ENCODE assay signal across 15 cellular contexts in the genomic region with DNA sequence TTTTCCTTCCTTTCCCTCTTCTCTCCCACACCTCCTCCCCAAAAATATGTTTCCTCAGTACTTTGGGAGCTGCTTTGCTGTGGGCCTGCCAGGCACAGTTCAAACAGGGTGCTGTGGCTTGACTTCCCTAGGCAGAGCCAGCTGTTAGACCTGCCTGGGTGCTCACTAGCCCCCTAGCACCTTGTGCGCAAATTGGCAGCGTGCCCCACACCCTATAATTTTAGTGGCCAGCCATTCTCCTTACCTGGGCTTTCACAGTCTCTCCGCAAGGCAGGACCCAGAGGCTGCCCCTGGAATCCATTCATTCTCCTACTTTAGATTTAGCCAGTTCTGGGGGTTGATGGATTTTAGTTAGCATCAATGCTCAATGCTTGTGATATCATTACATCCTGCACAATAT.
DNase-seq lines count a peak whose midpoint lies in the region; ATAC-seq, FAIRE-seq and TF ChIP-seq lines count a peak whose summit lies in the region.
"Had no signal": no experiment of that assay in that cellular context is flagged by ENCODE, and none has a peak within 500 bp of the region (broad histone marks: within the 10 kb centered on the region; RNA-seq: fewer than 3 reads in every experiment).

No MANE protein-coding gene starts in this region.

- H3K4me3 Mint-ChIP-seq in CD14-positive monocyte: no peak overlapping the region
- no peak overlapping the region for H3K4me3 Mint-ChIP-seq in stimulated activated effector memory CD8-positive, alpha-beta T cell treated with anti-CD3 and anti-CD28 coated beads, Interleukin-12 subunit alpha, Interleukin-12 subunit beta, amount 100 ng/mL, for 72 hours
- no peak overlapping the region for H3K4me3 Mint-ChIP-seq in activated CD4-positive, alpha-beta memory T cell treated with anti-CD3 and anti-CD28 coated beads for 36 hours
- H3K4me3 Mint-ChIP-seq: H9 had no signal

- no peak for TF ChIP-seq POLR2A in endothelial cell of umbilical vein (IDR thresholded peaks at IDR 0.05; ENCODE audit: low read depth, low read length)

- H3K36me3 Mint-ChIP-seq in CD14-positive monocyte: peaks cover 11 to 14% of the 10 kb centered on the region in 2 donors
- peaks cover 5% of the 10 kb centered on the region for H3K36me3 Mint-ChIP-seq in stimulated activated effector memory CD8-positive, alpha-beta T cell treated with anti-CD3 and anti-CD28 coated beads, Interleukin-12 subunit alpha, Interleukin-12 subunit beta, amount 100 ng/mL, for 72 hours
- H3K36me3 Mint-ChIP-seq in activated CD4-positive, alpha-beta memory T cell treated with anti-CD3 and anti-CD28 coated beads for 36 hours: no peaks in the 10 kb centered on the region

- CTCF ChIA-PET in endothelial cell of umbilical vein (lab: Charles Lee): interaction anchor here (0.6 to 1.7 kb wide), 4 partner anchors 24 to 1301 kb away, joined by 3 to 11 read pairs (median 4); no protein-coding TSS in a partner anchor
- CTCF ChIA-PET in activated CD4-positive, alpha-beta memory T cell treated with anti-CD3 and anti-CD28 coated beads for 36 hours (lab: Charles Lee): interaction anchor here (0.7 kb wide), 1 partner anchor 113 kb away, joined by 3 read pairs; no protein-coding TSS in a partner anchor

- FAIRE-seq in endothelial cell of umbilical vein (lab: Jason Lieb, UNC): no peak

- H3K9me3 Mint-ChIP-seq in CD14-positive monocyte: peaks cover 0 to 2% (median 0%) of the 10 kb centered on the region in 7 donors
- H3K9me3 Mint-ChIP-seq in stimulated activated effector memory CD8-positive, alpha-beta T cell treated with anti-CD3 and anti-CD28 coated beads, Interleukin-12 subunit alpha, Interleukin-12 subunit beta, amount 100 ng/mL, for 72 hours: no peaks in the 10 kb centered on the region
- H3K9me3 Mint-ChIP-seq in activated CD4-positive, alpha-beta memory T cell treated with anti-CD3 and anti-CD28 coated beads for 36 hours: no peaks in the 10 kb centered on the region
- H3K9me3 Mint-ChIP-seq: H9 had no signal

- H4K20me1 ChIP-seq in endothelial cell of umbilical vein (replicated peaks; ENCODE audit: control insufficient read depth, extremely low read depth, insufficient read depth, low read length): no peaks in the 10 kb centered on the region

- H3K79me2 ChIP-seq in endothelial cell of umbilical vein (ENCODE audit: control insufficient read depth, insufficient read depth, low read length): no peaks in the 10 kb centered on the region

- H3K36me3 ChIP-seq in endothelial cell of umbilical vein (ENCODE audit: control insufficient read depth in 2 of 2, extremely low read depth in 1 of 2, insufficient read depth in 2 of 2, low read length in 2 of 2): no peaks in the 10 kb centered on the region

- H3K9me1 ChIP-seq in endothelial cell of umbilical vein (replicated peaks; ENCODE audit: control insufficient read depth, extremely low read depth, insufficient read depth, low read length): no peaks in the 10 kb centered on the region

- peaks cover 0 to 13% (median 8%) of the 10 kb centered on the region in 3 donors for H3K27me3 Mint-ChIP-seq in CD14-positive monocyte (ENCODE audit: low read depth in 3 of 3)
- H3K27me3 Mint-ChIP-seq in activated CD4-positive, alpha-beta memory T cell treated with anti-CD3 and anti-CD28 coated beads for 36 hours: no peaks in the 10 kb centered on the region

- POLR2A ChIA-PET in endothelial cell of umbilical vein (lab: Charles Lee): no interaction called here
- POLR2A ChIA-PET in activated CD4-positive, alpha-beta memory T cell treated with anti-CD3 and anti-CD28 coated beads for 36 hours (lab: Charles Lee): no interaction called here

- H3K9ac ChIP-seq in endothelial cell of umbilical vein (replicated peaks; ENCODE audit: extremely low read depth, insufficient read depth, low read length): no peak overlapping the region

- DNase-seq in CD14-positive monocyte (ENCODE audit: low spot score) (peak; percentile 9), NCI-H1105 (lab: John Stamatoyannopoulos, UW) (peak; percentile 5), endothelial cell of umbilical vein (ENCODE audit: low read depth, low spot score) (no peak), D341Med (ENCODE audit: low spot score) (no peak), SHP77 treated with DMSO at 0.1 percent for 48 hours (lab: John Stamatoyannopoulos, UW) (no peak)
- DNase-seq in stimulated activated effector memory CD8-positive, alpha-beta T cell treated with anti-CD3 and anti-CD28 coated beads, Interleukin-12 subunit alpha, Interleukin-12 subunit beta, amount 100 ng/mL, for 72 hours (ENCODE audit: low spot score in 2 of 2): no peak
- no peak for DNase-seq in activated CD4-positive, alpha-beta memory T cell treated with anti-CD3 and anti-CD28 coated beads for 36 hours
- DNase-seq: H9, Kasumi-1, NCI-H1930, NCI-H2171, NCI-H446 treated with DMSO at 0.1 percent for 48 hours, NCI-H774, Peyer's patch, SHP77 had no signal

- H3K4me3 ChIP-seq in endothelial cell of umbilical vein (replicated peaks in 1 of 3; ENCODE audit: insufficient read depth in 1 of 3, low read depth in 1 of 3, low read length in 3 of 3): no peak overlapping the region
- H3K4me3 ChIP-seq: Peyer's patch had no signal

- no peaks in the 10 kb centered on the region for H3K9me3 ChIP-seq in endothelial cell of umbilical vein (replicated peaks; ENCODE audit: control insufficient read depth, insufficient read depth, low read length)
- H3K9me3 ChIP-seq: Peyer's patch had no signal

- intact Hi-C loops in CD14-positive monocyte (cut with micrococcal nuclease): no loop called here
- intact Hi-C loops in endothelial cell of umbilical vein (cut with micrococcal nuclease): no loop called here
- intact Hi-C loops in activated CD4-positive, alpha-beta memory T cell treated with anti-CD3 and anti-CD28 coated beads for 36 hours (cut with micrococcal nuclease): no loop called here

- no peaks in the 10 kb centered on the region for H3K27me3 ChIP-seq in endothelial cell of umbilical vein (ENCODE audit: control insufficient read depth in 2 of 2, insufficient read depth in 2 of 2, low read length in 2 of 2)
- H3K27me3 ChIP-seq: Peyer's patch had no signal

- BruUV-seq in endothelial cell of umbilical vein (replicated peaks; lab: Mats Ljungman, UMichigan): no TSS peak

- no peak overlapping the region for H3K4me2 ChIP-seq in endothelial cell of umbilical vein (ENCODE audit: insufficient read depth, low read length)

- peaks cover 36% of the 10 kb centered on the region for H3K4me1 Mint-ChIP-seq in CD14-positive monocyte
- H3K4me1 Mint-ChIP-seq in stimulated activated effector memory CD8-positive, alpha-beta T cell treated with anti-CD3 and anti-CD28 coated beads, Interleukin-12 subunit alpha, Interleukin-12 subunit beta, amount 100 ng/mL, for 72 hours: peaks cover 34% of the 10 kb centered on the region
- H3K4me1 Mint-ChIP-seq in activated CD4-positive, alpha-beta memory T cell treated with anti-CD3 and anti-CD28 coated beads for 36 hours (ENCODE audit: low read depth): peaks cover 27% of the 10 kb centered on the region
- H3K4me1 Mint-ChIP-seq: H9 had no signal

- peak overlapping the region; percentile 80 for H3K27ac ChIP-seq in endothelial cell of umbilical vein (ENCODE audit: insufficient read depth, low read depth, low read length)

- TF ChIP-seq CTCF in CD14-positive monocyte (IDR thresholded peaks at IDR 0.05): no peak
- no peak for TF ChIP-seq CTCF in endothelial cell of umbilical vein (IDR thresholded peaks at IDR 0.05; ENCODE audit: extremely low read depth in 1 of 2, insufficient read depth in 1 of 2, low read depth in 1 of 2, low read length in 2 of 2)

- H3K27ac Mint-ChIP-seq in CD14-positive monocyte: peak overlapping the region in 1 of 7 donors; percentile 2
- peak overlapping the region; percentile 16 for H3K27ac Mint-ChIP-seq in stimulated activated effector memory CD8-positive, alpha-beta T cell treated with anti-CD3 and anti-CD28 coated beads, Interleukin-12 subunit alpha, Interleukin-12 subunit beta, amount 100 ng/mL, for 72 hours
- no peak overlapping the region for H3K27ac Mint-ChIP-seq in activated CD4-positive, alpha-beta memory T cell treated with anti-CD3 and anti-CD28 coated beads for 36 hours

- H2AFZ ChIP-seq in endothelial cell of umbilical vein (ENCODE audit: low read depth, low read length): no peak overlapping the region

- no peak for ATAC-seq in stimulated activated effector memory CD8-positive, alpha-beta T cell treated with anti-CD3 and anti-CD28 coated beads, Interleukin-12 subunit alpha, Interleukin-12 subunit beta, amount 100 ng/mL, for 72 hours

- dilution Hi-C loops in endothelial cell of umbilical vein (cut with MboI; ENCODE audit: extremely low pct_ligation_motif_present, low sequenced_read_pairs): no loop called here

- peaks cover 40% of the 10 kb centered on the region for H3K4me1 ChIP-seq in endothelial cell of umbilical vein (ENCODE audit: control insufficient read depth, extremely low read depth, insufficient read depth, low read length)

TF ChIP-seq in endothelial cell of umbilical vein, 7 proteins besides CTCF, POLR2A, EP300 and RAD21:
- TF ChIP-seq MYC (IDR thresholded peaks at IDR 0.05; ENCODE audit: low read depth, low read length) (no peak), FOS (IDR thresholded peaks at IDR 0.05; ENCODE audit: borderline replicate concordance, insufficient read depth, low read length) (no peak), POLR2AphosphoS5 (IDR thresholded peaks at IDR 0.05; ENCODE audit: insufficient read depth, low read depth, low read length) (no peak), EZH2 (IDR thresholded peaks at IDR 0.05; ENCODE audit: borderline replicate concordance, low read depth, low read length, severe bottlenecking) (no peak), GATA2 (IDR thresholded peaks at IDR 0.05; ENCODE audit: insufficient read depth, insufficient read length, low read depth, low read length) (no peak), JUN (IDR thresholded peaks at IDR 0.05; ENCODE audit: borderline replicate concordance, insufficient read depth, insufficient read length, low read depth) (no peak)
- TF ChIP-seq, protein P1, sequence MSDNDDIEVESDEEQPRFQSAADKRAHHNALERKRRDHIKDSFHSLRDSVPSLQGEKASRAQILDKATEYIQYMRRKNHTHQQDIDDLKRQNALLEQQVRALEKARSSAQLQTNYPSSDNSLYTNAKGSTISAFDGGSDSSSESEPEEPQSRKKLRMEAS (IDR thresholded peaks at IDR 0.05; ENCODE audit: insufficient read depth, insufficient read length): no peak

Comparison
In these comparisons a context has a peak if more than half of its experiments do, and no peak if none do; other contexts are left out.
1. DNase-seq: peak in CD14-positive monocyte (single experiment) and NCI-H1105 (single experiment); none in endothelial cell of umbilical vein (single experiment), stimulated activated effector memory CD8-positive, alpha-beta T cell treated with anti-CD3 and anti-CD28 coated beads, Interleukin-12 subunit alpha, Interleukin-12 subunit beta, amount 100 ng/mL, for 72 hours (0 of 2), D341Med (single experiment), activated CD4-positive, alpha-beta memory T cell treated with anti-CD3 and anti-CD28 coated beads for 36 hours (single experiment) and SHP77 treated with DMSO at 0.1 percent for 48 hours (single experiment).